8 cellular contexts compared by ENCODE assay signal in genomic region chr6:35052694-35053565, GRCh38.
DNase-seq lines count a peak whose midpoint lies in the region; ATAC-seq and TF ChIP-seq lines count a peak whose summit lies in the region.

No MANE protein-coding gene starts in this region.

- H3K4me3 Mint-ChIP-seq in endodermal cell, result no peak overlapping the region
- no peak overlapping the region for H3K4me3 Mint-ChIP-seq in stimulated activated naive B cell treated with anti-CD40 and anti-IgM and Interleukin-4, amounts not matched to agents 10 μg/mL and 1 μg/mL and 100 μg/mL, for 72 hours

- no peak overlapping the region for H3K27ac Mint-ChIP-seq in endodermal cell
- H3K27ac Mint-ChIP-seq in stimulated activated naive B cell treated with anti-CD40 and anti-IgM and Interleukin-4, amounts not matched to agents 10 μg/mL and 1 μg/mL and 100 μg/mL, for 72 hours, result no peak overlapping the region

- intact Hi-C loops in testis (cut with DNase I; ENCODE audit: low total_unique reads), result no loop called here

- H3K9ac ChIP-seq in endodermal cell (ENCODE audit: extremely low read depth, low read length, poor library complexity, severe bottlenecking), result no peak overlapping the region

- H3K36me3 ChIP-seq in endodermal cell (ENCODE audit: control insufficient read depth, insufficient read depth, low read length) (peaks cover 22% of the 10 kb centered on the region), testis (ENCODE audit: low read depth, missing control alignments) (no peaks in the 10 kb centered on the region)

- H3K27me3 Mint-ChIP-seq in endodermal cell (ENCODE audit: insufficient read depth), result no peaks in the 10 kb centered on the region
- no peaks in the 10 kb centered on the region for H3K27me3 Mint-ChIP-seq in stimulated activated naive B cell treated with anti-CD40 and anti-IgM and Interleukin-4, amounts not matched to agents 10 μg/mL and 1 μg/mL and 100 μg/mL, for 72 hours

- no peaks in the 10 kb centered on the region for H3K9me3 ChIP-seq in endodermal cell (ENCODE audit: control insufficient read depth, low read length)
- no peaks in the 10 kb centered on the region for H3K9me3 ChIP-seq in testis

- peaks cover under 1% of the 10 kb centered on the region for H3K4me1 ChIP-seq in endodermal cell (ENCODE audit: control insufficient read depth, insufficient read depth, low read length)
- peaks cover 48% of the 10 kb centered on the region for H3K4me1 ChIP-seq in testis

- H3K4me3 ChIP-seq in endodermal cell (ENCODE audit: low read length), result no peak overlapping the region
- H3K4me3 ChIP-seq in testis, result no peak overlapping the region

- no peak for TF ChIP-seq POLR2A in testis (IDR thresholded peaks at IDR 0.05)

- ATAC-seq in GM19035 (IDR thresholded peaks at IDR 0.05; ENCODE audit: unreplicated experiment), result no peak
- ATAC-seq in stimulated activated naive B cell treated with anti-CD40 and anti-IgM and Interleukin-4, amounts not matched to agents 10 μg/mL and 1 μg/mL and 100 μg/mL, for 72 hours (replicated peaks), result no peak

- no peaks in the 10 kb centered on the region for H3K27me3 ChIP-seq in endodermal cell (ENCODE audit: control insufficient read depth, insufficient read depth, low read length, poor library complexity, severe bottlenecking)
- H3K27me3 ChIP-seq in testis, result no peaks in the 10 kb centered on the region

- DNase-seq in NCI-H524 (lab: John Stamatoyannopoulos, UW), result peak; percentile 23 to 72
- DNase-seq in endodermal cell, result no peak
- peak; percentile 89 for DNase-seq in medulla oblongata (ENCODE audit: extremely low spot score)
- DNase-seq in testis, result peak; percentile 76
- DNase-seq in NCI-H2196 treated with DMSO at 0.1 percent for 48 hours (lab: John Stamatoyannopoulos, UW; ENCODE audit: unreplicated experiment), result no peak
- no peak for DNase-seq in NCI-H526 (lab: John Stamatoyannopoulos, UW)
- DNase-seq in stimulated activated naive B cell treated with anti-CD40 and anti-IgM and Interleukin-4, amounts not matched to agents 10 μg/mL and 1 μg/mL and 100 μg/mL, for 72 hours, result no peak

- H3K36me3 Mint-ChIP-seq in endodermal cell (ENCODE audit: low read depth), result peaks cover 45% of the 10 kb centered on the region
- H3K36me3 Mint-ChIP-seq in stimulated activated naive B cell treated with anti-CD40 and anti-IgM and Interleukin-4, amounts not matched to agents 10 μg/mL and 1 μg/mL and 100 μg/mL, for 72 hours, result peaks cover 15 to 20% of the 10 kb centered on the region in 2 donors

- 81 to 88% methylated on average over 7 to 9 of the region's 9 CpGs for WGBS in endodermal cell (ENCODE audit: insufficient coverage in 1 of 2, insufficient read length in 1 of 2), 2 experiments
- WGBS in testis, 2 donors, result 32 to 68% methylated on average over 5 to 8 of the region's 9 CpGs

- H3K27ac ChIP-seq in endodermal cell (ENCODE audit: low read depth, low read length) (peak overlapping the region; percentile 87), testis (peak overlapping the region in 1 of 2 donors; percentile 76)

- H3K9me3 Mint-ChIP-seq in endodermal cell, result no peaks in the 10 kb centered on the region
- H3K9me3 Mint-ChIP-seq in stimulated activated naive B cell treated with anti-CD40 and anti-IgM and Interleukin-4, amounts not matched to agents 10 μg/mL and 1 μg/mL and 100 μg/mL, for 72 hours, result no peaks in the 10 kb centered on the region

- no peaks in the 10 kb centered on the region for H3K4me1 Mint-ChIP-seq in endodermal cell
- H3K4me1 Mint-ChIP-seq in stimulated activated naive B cell treated with anti-CD40 and anti-IgM and Interleukin-4, amounts not matched to agents 10 μg/mL and 1 μg/mL and 100 μg/mL, for 72 hours, result peaks cover 3 to 15% of the 10 kb centered on the region in 2 donors

- TF ChIP-seq CTCF in endodermal cell (conservative IDR thresholded peaks at IDR 0.05) (no peak), testis (IDR thresholded peaks at IDR 0.05) (no peak)

Comparison
In these comparisons a context has a peak if more than half of its experiments do, and no peak if none do; other contexts are left out.
1. DNase-seq: peak in NCI-H524 (2 of 2), medulla oblongata (single experiment) and testis (single experiment); none in endodermal cell (single experiment), NCI-H2196 treated with DMSO at 0.1 percent for 48 hours (single experiment), NCI-H526 (0 of 2) and stimulated activated naive B cell treated with anti-CD40 and anti-IgM and Interleukin-4, amounts not matched to agents 10 μg/mL and 1 μg/mL and 100 μg/mL, for 72 hours (single experiment).